36 cellular contexts compared by ENCODE assay signal in genomic region chr5:3163626-3164025, GRCh38.
"Had no signal": no experiment of that assay in that cellular context is flagged by ENCODE, and none has a peak within 500 bp of the region (broad histone marks: within the 10 kb centered on the region; RNA-seq: fewer than 3 reads in every experiment).

No MANE protein-coding gene starts in this region.

- H3K4me3 ChIP-seq: adrenal gland, body of pancreas, breast epithelium had no signal

- H3K4me1 ChIP-seq: adrenal gland, body of pancreas, breast epithelium had no signal

- DNase-seq: activated B cell treated with CpG ODN at 0.5 μM for 24 hours; activated CD4-positive, alpha-beta memory T cell treated with anti-CD3 and anti-CD28 coated beads for 36 hours; activated CD4-positive, alpha-beta T cell treated with anti-CD3 and anti-CD28 coated beads for 4 hours; activated CD4-positive, alpha-beta T cell treated with anti-CD3 and anti-CD28 coated beads, Interleukin-2, amount 10 ng/mL, durations not matched to agents 24 days and 14 days; activated CD4-positive, alpha-beta T cell treated with anti-CD3 and anti-CD28 coated beads, Interleukin-2, amount 50 U/mL, for 1 hour; activated CD4-positive, alpha-beta T cell treated with anti-CD3 and anti-CD28 coated beads, Interleukin-2, amount 50 U/mL, for 4 hours; activated CD4-positive, CD25-positive, alpha-beta regulatory T cell treated with anti-CD3 and anti-CD28 coated beads, Interleukin-2, amount 50 U/mL, for 72 hours; activated CD8-positive, alpha-beta memory T cell treated with anti-CD3 and anti-CD28 coated beads, Interleukin-2, amount 50 U/mL, for 4 hours; activated CD8-positive, alpha-beta T cell treated with anti-CD3 and anti-CD28 coated beads for 36 hours; activated effector memory CD4-positive, alpha-beta T cell treated with anti-CD3 and anti-CD28 coated beads, Interleukin-2, amount 50 U/mL, for 16 hours; activated naive CD4-positive, alpha-beta T cell treated with anti-CD3 and anti-CD28 coated beads, Interleukin-2, amount 10 ng/mL, durations not matched to agents 7 days and 5 days; activated naive CD4-positive, alpha-beta T cell treated with Interleukin-2 at 50 U/mL for 16 hours; activated naive CD8-positive, alpha-beta T cell treated with anti-CD3 and anti-CD28 coated beads, Interleukin-2, amount 10 ng/mL, durations not matched to agents 7 days and 5 days; activated T-cell treated with anti-CD3 and anti-CD28 coated beads for 4 hours; activated T-cell treated with anti-CD3 and anti-CD28 coated beads, Interleukin-2, amount 50 U/mL, for 1 hour; activated T-cell treated with anti-CD3 and anti-CD28 coated beads, Interleukin-2, amount 50 U/mL, for 4 hours; activated T-cell treated with anti-CD3 and anti-CD28 coated beads, Interleukin-2, amount 50 U/mL, for 72 hours; adrenal gland; amniotic stem cell; body of pancreas; brain microvascular endothelial cell; caudate nucleus; cerebellar nuclear complex; SW 1271; T-helper 1 cell; T-helper 2 cell; T-helper 9 cell had no signal

- H3K4me1 Mint-ChIP-seq: activated B cell treated with CpG ODN at 0.5 μM for 24 hours; activated CD4-positive, alpha-beta T cell treated with anti-CD3 and anti-CD28 coated beads, Interleukin-2, amount 10 ng/mL, durations not matched to agents 24 days and 14 days; activated naive CD4-positive, alpha-beta T cell treated with anti-CD3 and anti-CD28 coated beads, Interleukin-2, amount 10 ng/mL, durations not matched to agents 7 days and 5 days; activated naive CD4-positive, alpha-beta T cell treated with anti-CD3 and anti-CD28 coated beads, Interleukin-2, amount 50 U/mL, for 24 hours; activated naive CD8-positive, alpha-beta T cell treated with anti-CD3 and anti-CD28 coated beads, Interleukin-2, amount 10 ng/mL, durations not matched to agents 7 days and 5 days; activated T-helper 17 cell treated with anti-CD3 and anti-CD28 coated beads, Interleukin-2, amount 50 U/mL, for 72 hours; central memory CD8-positive, alpha-beta T cell had no signal

- H3K36me3 ChIP-seq: adrenal gland, brain microvascular endothelial cell, breast epithelium had no signal

- H3K9me3 ChIP-seq: adrenal gland, body of pancreas had no signal

- H3K27ac Mint-ChIP-seq: activated B cell treated with CpG ODN at 0.5 μM for 24 hours; activated CD4-positive, alpha-beta memory T cell treated with anti-CD3 and anti-CD28 coated beads for 36 hours; activated CD4-positive, alpha-beta T cell treated with anti-CD3 and anti-CD28 coated beads, Interleukin-2, amount 10 ng/mL, durations not matched to agents 24 days and 14 days; activated CD8-positive, alpha-beta T cell treated with anti-CD3 and anti-CD28 coated beads for 36 hours; activated naive CD4-positive, alpha-beta T cell treated with anti-CD3 and anti-CD28 coated beads, Interleukin-2, amount 10 ng/mL, durations not matched to agents 7 days and 5 days; activated naive CD4-positive, alpha-beta T cell treated with anti-CD3 and anti-CD28 coated beads, Interleukin-2, amount 50 U/mL, for 24 hours; activated naive CD8-positive, alpha-beta T cell; activated naive CD8-positive, alpha-beta T cell treated with anti-CD3 and anti-CD28 coated beads, Interleukin-2, amount 10 ng/mL, durations not matched to agents 7 days and 5 days; activated T-cell treated with anti-CD3 and anti-CD28 coated beads, Interleukin-2, amount 50 U/mL, for 72 hours; activated T-helper 1 cell treated with anti-CD3 and anti-CD28 coated beads, Interleukin-12 subunit alpha, Interleukin-12 subunit beta, Interleukin-2, Interleukin-4 antibody, amounts not matched to agents 30 ng/mL and 10 ng/mL and 1 ng/mL, durations not matched to agents 14 hours and 24 hours and 36 hours; activated T-helper 17 cell treated with anti-CD3 and anti-CD28 coated beads, Interleukin-2, amount 50 U/mL, for 72 hours; T-helper 1 cell treated with Interleukin-12 subunit alpha and Interleukin-12 subunit beta and Interleukin-4 antibody, amounts not matched to agents 30 μg/mL and 1 μg/mL, for 36 hours; T-helper 2 cell treated with Interferon-gamma antibody and Interleukin-4, amounts not matched to agents 5 μg/mL and 100 μg/mL, for 36 hours had no signal

- H3K36me3 Mint-ChIP-seq: activated CD4-positive, alpha-beta memory T cell treated with anti-CD3 and anti-CD28 coated beads for 36 hours; activated naive CD4-positive, alpha-beta T cell treated with anti-CD3 and anti-CD28 coated beads, Interleukin-2, amount 10 ng/mL, durations not matched to agents 7 days and 5 days; activated naive CD4-positive, alpha-beta T cell treated with anti-CD3 and anti-CD28 coated beads, Interleukin-2, amount 50 U/mL, for 24 hours; activated naive CD8-positive, alpha-beta T cell; activated naive CD8-positive, alpha-beta T cell treated with anti-CD3 and anti-CD28 coated beads, Interleukin-2, amount 10 ng/mL, durations not matched to agents 7 days and 5 days had no signal

- H3K4me3 Mint-ChIP-seq: activated B cell treated with CpG ODN at 0.5 μM for 24 hours; activated CD4-positive, alpha-beta memory T cell treated with anti-CD3 and anti-CD28 coated beads for 36 hours; activated CD4-positive, alpha-beta T cell treated with anti-CD3 and anti-CD28 coated beads, Interleukin-2, amount 10 ng/mL, durations not matched to agents 24 days and 14 days; activated CD8-positive, alpha-beta T cell treated with anti-CD3 and anti-CD28 coated beads for 36 hours; activated naive CD4-positive, alpha-beta T cell treated with anti-CD3 and anti-CD28 coated beads, Interleukin-2, amount 10 ng/mL, durations not matched to agents 7 days and 5 days; activated naive CD4-positive, alpha-beta T cell treated with anti-CD3 and anti-CD28 coated beads, Interleukin-2, amount 50 U/mL, for 24 hours; activated naive CD8-positive, alpha-beta T cell; activated naive CD8-positive, alpha-beta T cell treated with anti-CD3 and anti-CD28 coated beads, Interleukin-2, amount 10 ng/mL, durations not matched to agents 7 days and 5 days; activated T-cell treated with anti-CD3 and anti-CD28 coated beads, Interleukin-2, amount 50 U/mL, for 4 hours; activated T-cell treated with anti-CD3 and anti-CD28 coated beads, Interleukin-2, amount 50 U/mL, for 72 hours; activated T-helper 1 cell treated with anti-CD3 and anti-CD28 coated beads, Interleukin-12 subunit alpha, Interleukin-12 subunit beta, Interleukin-2, Interleukin-4 antibody, amounts not matched to agents 30 ng/mL and 10 ng/mL and 1 ng/mL, durations not matched to agents 14 hours and 24 hours and 36 hours; activated T-helper 17 cell treated with anti-CD3 and anti-CD28 coated beads, Interleukin-2, amount 50 U/mL, for 72 hours; central memory CD8-positive, alpha-beta T cell; T-helper 1 cell treated with Interleukin-12 subunit alpha and Interleukin-12 subunit beta and Interleukin-4 antibody, amounts not matched to agents 30 μg/mL and 1 μg/mL, for 36 hours; T-helper 2 cell treated with Interferon-gamma antibody and Interleukin-4, amounts not matched to agents 5 μg/mL and 100 μg/mL, for 36 hours had no signal

- ATAC-seq: activated CD8-positive, alpha-beta T cell treated with anti-CD3 and anti-CD28 coated beads for 36 hours; activated T-cell treated with anti-CD3 and anti-CD28 coated beads, Interleukin-2, amount 50 U/mL, for 4 hours; activated T-cell treated with anti-CD3 and anti-CD28 coated beads, Interleukin-2, amount 50 U/mL, for 72 hours; activated T-helper 17 cell treated with anti-CD3 and anti-CD28 coated beads, Interleukin-2, amount 50 U/mL, for 72 hours; body of pancreas had no signal

- H3K27me3 ChIP-seq: adrenal gland, body of pancreas, brain microvascular endothelial cell, breast epithelium had no signal

- H3K27me3 Mint-ChIP-seq: activated B cell treated with CpG ODN at 0.5 μM for 24 hours; activated CD4-positive, alpha-beta memory T cell treated with anti-CD3 and anti-CD28 coated beads for 36 hours; activated CD4-positive, alpha-beta T cell treated with anti-CD3 and anti-CD28 coated beads, Interleukin-2, amount 10 ng/mL, durations not matched to agents 24 days and 14 days; activated CD8-positive, alpha-beta T cell treated with anti-CD3 and anti-CD28 coated beads for 36 hours; activated naive CD4-positive, alpha-beta T cell treated with anti-CD3 and anti-CD28 coated beads, Interleukin-2, amount 10 ng/mL, durations not matched to agents 7 days and 5 days; activated naive CD4-positive, alpha-beta T cell treated with anti-CD3 and anti-CD28 coated beads, Interleukin-2, amount 50 U/mL, for 24 hours; activated naive CD8-positive, alpha-beta T cell treated with anti-CD3 and anti-CD28 coated beads, Interleukin-2, amount 10 ng/mL, durations not matched to agents 7 days and 5 days; central memory CD8-positive, alpha-beta T cell had no signal

- H3K27ac ChIP-seq: adrenal gland, body of pancreas, brain microvascular endothelial cell, breast epithelium, VCaP had no signal
